Comparison of ENCODE assay signal across 8 cellular contexts in genomic region chr4:102868782-102869568, GRCh38. TPM values are rescaled to one million over a fixed set of nuclear protein-coding genes. Genes with fewer than 3 reads are reported as not detected.
DNase-seq lines count a peak whose midpoint lies in the region; ATAC-seq, FAIRE-seq and TF ChIP-seq lines count a peak whose summit lies in the region.

Gene CISD2, plus strand, starts transcription at chr4:102868992. Its CDS starts 93 bp downstream, at chr4:102869085.

- peak within 1 kb of the TSS; percentile 97 for H2AFZ ChIP-seq in mammary epithelial cell (ENCODE audit: low read depth, low read length)

- peak; percentile 98 for TF ChIP-seq POLR2A in GM18951 (IDR thresholded peaks at IDR 0.05; ENCODE audit: extremely low read depth, insufficient read depth, insufficient read length)

- FAIRE-seq in small intestine (lab: Jason Lieb, UNC), result no peak

- intact Hi-C loops in mammary epithelial cell (cut with micrococcal nuclease), result loop anchor here (1.0 to 2.0 kb wide), 2 partner anchors 41 to 248 kb away; no protein-coding TSS in a partner anchor

- H3K4me3 ChIP-seq in WI38 (ENCODE audit: low read depth, low read length), result peak within 1 kb of the TSS; percentile 73
- H3K4me3 ChIP-seq in mammary epithelial cell (replicated peaks in 1 of 3; ENCODE audit: insufficient read depth in 1 of 3, low read depth in 2 of 3, low read length in 3 of 3), result peak within 1 kb of the TSS; percentile 71 to 83 (median 74)
- H3K4me3 ChIP-seq in small intestine (ENCODE audit: low read depth in 1 of 2, low read length in 2 of 2), result peak within 1 kb of the TSS; percentile 64 to 95

- H3K27ac ChIP-seq in mammary epithelial cell (ENCODE audit: insufficient read depth, low read depth, low read length) (peak within 1 kb of the TSS; percentile 94), small intestine (ENCODE audit: low read depth in 1 of 2, low read length in 1 of 2) (peak within 1 kb of the TSS; percentile 91 to 95)

- H4K20me1 ChIP-seq in mammary epithelial cell (ENCODE audit: insufficient read depth, low read length), result no peaks in the 10 kb centered on the region

- H3K36me3 ChIP-seq in mammary epithelial cell (ENCODE audit: insufficient read depth, low read length) (no peaks in the 10 kb centered on the region), small intestine (ENCODE audit: control insufficient read depth in 2 of 2, insufficient read depth in 2 of 2, low read length in 2 of 2) (no peaks in the 10 kb centered on the region)

- H3K9me3 ChIP-seq in mammary epithelial cell (replicated peaks; ENCODE audit: insufficient read depth, low read length), result no peaks in the 10 kb centered on the region
- H3K9me3 ChIP-seq in small intestine (ENCODE audit: control insufficient read depth, low read depth), result no peaks in the 10 kb centered on the region

- H3K4me1 ChIP-seq in mammary epithelial cell (ENCODE audit: insufficient read depth, low read length) (peaks cover 15% of the 10 kb centered on the region), small intestine (ENCODE audit: control insufficient read depth in 2 of 2, insufficient read depth in 1 of 2, low read depth in 1 of 2, low read length in 1 of 2) (peaks cover 0 to 4% of the 10 kb centered on the region in 2 donors)

- peak; percentile 95 for DNase-seq in AG08396 (ENCODE audit: low spot score)
- peak; percentile 85 for DNase-seq in NCI-H2227 treated with DMSO at 0.1 percent for 48 hours (lab: John Stamatoyannopoulos, UW)
- peak; percentile 92 for DNase-seq in mammary epithelial cell
- DNase-seq in iPS-NIHi11 (ENCODE audit: low spot score), result peak; percentile 97
- peak; percentile 92 for DNase-seq in small intestine

- CTCF ChIA-PET in mammary epithelial cell (lab: Charles Lee; ENCODE audit: low non-redundant PET), result no interaction called here

- no TSS peak for BruUV-seq in mammary epithelial cell (replicated peaks; lab: Mats Ljungman, UMichigan)

- no peaks in the 10 kb centered on the region for H3K27me3 ChIP-seq in mammary epithelial cell (ENCODE audit: insufficient read depth, low read length)
- H3K27me3 ChIP-seq in small intestine (ENCODE audit: control insufficient read depth in 2 of 2, insufficient read depth in 2 of 2, low read length in 2 of 2), result no peaks in the 10 kb centered on the region

- H3K79me2 ChIP-seq in mammary epithelial cell (ENCODE audit: insufficient read depth, low read length), result peaks cover 65% of the 10 kb centered on the region

- in situ Hi-C loops in GM18951 (cut with MboI; ENCODE audit: low sequenced_read_pairs, unreplicated experiment), result no loop called here
- in situ Hi-C loops in mammary epithelial cell (cut with MboI; ENCODE audit: low sequenced_read_pairs in 2 of 2), result no loop called here

- peak within 1 kb of the TSS; percentile 86 for H3K4me2 ChIP-seq in mammary epithelial cell (ENCODE audit: insufficient read depth, low read depth, low read length)

- ATAC-seq in HG03175 (IDR thresholded peaks at IDR 0.05; ENCODE audit: unreplicated experiment), result peak; percentile 90

- TF ChIP-seq CTCF in WI38 (IDR thresholded peaks at IDR 0.05; ENCODE audit: low read depth, low read length) (no peak), mammary epithelial cell (conservative IDR thresholded peaks at IDR 0.05 in 1 of 2, IDR thresholded peaks at IDR 0.05 in 1 of 2; ENCODE audit: extremely low read depth in 1 of 2, insufficient read depth in 1 of 2, low read depth in 1 of 2, low read length in 2 of 2) (no peak)

- H3K9ac ChIP-seq in mammary epithelial cell (ENCODE audit: insufficient read depth, low read length), result peak within 1 kb of the TSS; percentile 97

- WGBS in mammary epithelial cell (ENCODE audit: low coverage, missing lambda C conversion rate), result 3% methylated on average over 27 of the region's 71 CpGs
- WGBS in small intestine, 3 donors, result 0 to 1% (median 0%) methylated on average over 43 to 71 of the region's 71 CpGs

- dilution Hi-C loops in mammary epithelial cell (cut with HindIII; ENCODE audit: low sequenced_read_pairs), result no loop called here

RNA-seq across cellular contexts. Expression of gene CISD2, which starts in this region (rescaled TPM):
- total RNA-seq in mammary epithelial cell, result 10 to 100 TPM; 23.0 to 26.8 TPM
- polyA plus RNA-seq in mammary epithelial cell (19.2 TPM), small intestine (10 to 100 TPM; 25.7 to 39.8 (median 26.2) TPM)
- 14.8 TPM for polyA minus RNA-seq in mammary epithelial cell

Comparison
In these comparisons a context has a peak if more than half of its experiments do, and no peak if none do; other contexts are left out.
1. Peak in every context shown above with its lines: DNase-seq, ATAC-seq, H3K4me3 ChIP-seq and H3K27ac ChIP-seq.